ENCODE assay signal across 8 cellular contexts in the genomic region with DNA sequence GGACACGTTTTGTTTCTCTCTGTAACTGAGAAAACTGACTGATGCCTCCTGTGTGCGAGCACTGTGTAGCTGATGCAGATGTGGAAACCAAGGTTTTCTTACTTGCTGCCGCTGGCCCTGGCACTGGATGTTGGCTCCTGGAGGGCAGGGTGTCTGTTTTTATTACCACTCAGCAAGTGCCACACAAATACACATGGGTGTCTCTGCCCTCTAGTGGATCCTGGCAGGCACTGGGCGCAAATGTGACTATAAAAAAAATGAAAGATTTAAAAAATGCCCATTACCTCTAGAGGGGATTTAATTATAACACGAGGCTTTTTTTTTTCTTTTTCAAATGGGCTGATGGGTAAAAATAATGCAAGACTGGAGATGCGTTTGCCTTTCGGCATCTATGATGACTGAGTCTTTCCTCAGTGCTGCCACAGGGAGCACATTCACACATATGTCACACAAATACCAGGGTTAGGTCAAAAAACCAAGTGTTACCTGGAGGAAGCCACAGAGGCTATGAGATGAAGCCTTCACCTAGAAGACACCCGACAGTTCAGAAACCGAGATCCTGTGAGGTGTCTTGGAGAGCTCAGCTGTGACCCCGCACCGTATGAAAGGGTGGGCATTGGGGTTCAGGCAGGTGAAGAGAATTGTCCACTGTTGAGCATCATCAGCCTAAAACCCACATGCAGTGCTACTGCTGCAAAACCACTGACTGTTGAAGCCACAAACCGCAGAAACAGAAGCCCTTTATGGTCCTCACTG. TPM values are rescaled to one million over a fixed set of nuclear protein-coding genes. Genes with fewer than 3 reads are reported as not detected.
DNase-seq lines count a peak whose midpoint lies in the region; ATAC-seq and TF ChIP-seq lines count a peak whose summit lies in the region.

No MANE protein-coding gene starts in this region.

- H2BK15ac ChIP-seq in H9 (ENCODE audit: low read depth, low read length): no peak overlapping the region

- no peak overlapping the region for H4K5ac ChIP-seq in H9 (ENCODE audit: insufficient read length, low read depth, low read length)

- no peak overlapping the region for H3K4ac ChIP-seq in H9 (ENCODE audit: low read depth, low read length)

- H2BK12ac ChIP-seq in H9 (ENCODE audit: insufficient read length, low read depth, low read length): no peak overlapping the region

- H3K36me3 ChIP-seq in OCI-LY1 (ENCODE audit: insufficient read depth, low read length) (no peaks in the 10 kb centered on the region), heart right ventricle (no peaks in the 10 kb centered on the region)

- H3K4me2 ChIP-seq in H9 (ENCODE audit: insufficient read depth, insufficient read length, low read length) (no peak overlapping the region), OCI-LY1 (ENCODE audit: low read length) (peak overlapping the region; percentile 65)

- no peaks in the 10 kb centered on the region for H3K9me3 Mint-ChIP-seq in CD4-positive, alpha-beta T cell
- peaks cover 0 to 3% of the 10 kb centered on the region in 2 experiments; a peak in 1 of 5 replicates for H3K9me3 Mint-ChIP-seq in H9
- no peaks in the 10 kb centered on the region for H3K9me3 Mint-ChIP-seq in activated T-helper 17 cell treated with anti-CD3 and anti-CD28 coated beads, Interleukin-2, amount 50 U/mL, for 72 hours

- no peaks in the 10 kb centered on the region for H3K9me3 ChIP-seq in CD4-positive, alpha-beta T cell (ENCODE audit: control insufficient read depth, low read length)
- no peaks in the 10 kb centered on the region for H3K9me3 ChIP-seq in H9 (ENCODE audit: control insufficient read depth, low read depth, low read length)
- H3K9me3 ChIP-seq in OCI-LY1 (ENCODE audit: low read length): 0 out of 2 replicates have a peak, but pooled peaks cover 2% of the 10 kb centered on the region
- H3K9me3 ChIP-seq in heart right ventricle: peaks cover 0 to 8% (median 0%) of the 10 kb centered on the region in 11 donors

- H3K4me1 ChIP-seq in H9 (ENCODE audit: insufficient read depth, low read length) (no peaks in the 10 kb centered on the region; the same call in 1 of the 2 replicates), OCI-LY1 (ENCODE audit: insufficient read depth, low read length, severe bottlenecking) (peaks cover 57% of the 10 kb centered on the region), heart right ventricle (peaks cover 0 to 4% (median 0%) of the 10 kb centered on the region in 9 donors)

- no peaks in the 10 kb centered on the region for H3K27me3 ChIP-seq in CD4-positive, alpha-beta T cell (ENCODE audit: control insufficient read depth, insufficient read depth, low read length)
- no peaks in the 10 kb centered on the region for H3K27me3 ChIP-seq in H9 (ENCODE audit: insufficient read depth, low read length)
- no peaks in the 10 kb centered on the region for H3K27me3 ChIP-seq in OCI-LY1 (ENCODE audit: insufficient read depth, low read length)
- no peaks in the 10 kb centered on the region for H3K27me3 ChIP-seq in heart right ventricle

- DNase-seq in CD4-positive, alpha-beta T cell: peak in 6 of 10 experiments; percentile 14 to 32 (median 19)
- DNase-seq in H9 (no peak), heart right ventricle (no peak), posterior vena cava (ENCODE audit: low spot score) (no peak)
- DNase-seq in stimulated activated CD4-positive, alpha-beta T cell treated with anti-CD3 and anti-CD28 coated beads, Interleukin-4, amount 100 ng/mL, for 24 hours: peak; percentile 49

- H3K23ac ChIP-seq in H9 (ENCODE audit: insufficient read length, low read depth, low read length): no peak overlapping the region

- H3K9ac ChIP-seq in H9 (ENCODE audit: extremely low read depth, insufficient read length, low read length) (no peak overlapping the region), OCI-LY1 (ENCODE audit: low read length) (peak overlapping the region; percentile 56)

- no peak overlapping the region for H3K56ac ChIP-seq in H9 (ENCODE audit: insufficient read length, low read depth, low read length)

- H3K4me1 Mint-ChIP-seq in CD4-positive, alpha-beta T cell (ENCODE audit: low read depth): peaks cover 6% of the 10 kb centered on the region
- peaks cover 15 to 25% of the 10 kb centered on the region in 2 experiments for H3K4me1 Mint-ChIP-seq in H9
- no peaks in the 10 kb centered on the region for H3K4me1 Mint-ChIP-seq in activated T-helper 17 cell treated with anti-CD3 and anti-CD28 coated beads, Interleukin-2, amount 50 U/mL, for 72 hours

- POLR2A ChIA-PET in CD4-positive, alpha-beta T cell (lab: Charles Lee): no interaction called here

- no peaks in the 10 kb centered on the region for H3K36me3 Mint-ChIP-seq in CD4-positive, alpha-beta T cell (ENCODE audit: low read depth)
- peaks cover 0 to 4% (median 2%) of the 10 kb centered on the region in 3 experiments; a peak in 1 of 7 replicates for H3K36me3 Mint-ChIP-seq in H9 (ENCODE audit: insufficient read depth in 1 of 3, low read depth in 3 of 3)
- no peaks in the 10 kb centered on the region for H3K36me3 Mint-ChIP-seq in activated T-helper 17 cell treated with anti-CD3 and anti-CD28 coated beads, Interleukin-2, amount 50 U/mL, for 72 hours (ENCODE audit: low read depth)

- H4K20me1 ChIP-seq in H9 (ENCODE audit: control insufficient read depth, insufficient read depth, insufficient read length) (no peaks in the 10 kb centered on the region), OCI-LY1 (ENCODE audit: insufficient read depth, low read length) (no peaks in the 10 kb centered on the region)

- H3K27ac Mint-ChIP-seq in CD4-positive, alpha-beta T cell: no peak overlapping the region
- no peak overlapping the region; a peak in 1 of 7 replicates for H3K27ac Mint-ChIP-seq in H9
- H3K27ac Mint-ChIP-seq in activated T-helper 17 cell treated with anti-CD3 and anti-CD28 coated beads, Interleukin-2, amount 50 U/mL, for 72 hours: peak overlapping the region; percentile 10

- H2BK5ac ChIP-seq in H9 (ENCODE audit: insufficient read length, low read length): no peak overlapping the region

- H3K79me1 ChIP-seq in H9 (ENCODE audit: insufficient read depth, low read depth, low read length, poor library complexity, severe bottlenecking): no peaks in the 10 kb centered on the region

- H3F3A ChIP-seq in OCI-LY1 (ENCODE audit: insufficient read depth, low read length): peaks cover 5% of the 10 kb centered on the region; the same call in 1 of the 2 replicates

- peak; percentile 62 for TF ChIP-seq CTCF in CD4-positive, alpha-beta T cell (IDR thresholded peaks at IDR 0.05)
- TF ChIP-seq CTCF in H9 (conservative IDR thresholded peaks at IDR 0.05) (peak; percentile 62), OCI-LY1 (IDR thresholded peaks at IDR 0.05; ENCODE audit: low read length) (peak; percentile 99), heart right ventricle (IDR thresholded peaks at IDR 0.05) (peak in 8 of 9 donors; percentile 51 to 68 (median 59))

- no peak overlapping the region for H3K18ac ChIP-seq in H9 (ENCODE audit: insufficient read length, low read depth, low read length)

- no peak overlapping the region for H4K91ac ChIP-seq in H9 (ENCODE audit: insufficient read length, low read depth, low read length)

- no peaks in the 10 kb centered on the region for H3K23me2 ChIP-seq in H9 (ENCODE audit: insufficient read length, low read depth, low read length, poor library complexity, severe bottlenecking)

- H3K4me3 ChIP-seq in OCI-LY1 (ENCODE audit: low read depth, low read length, poor library complexity, severe bottlenecking): peak overlapping the region; percentile 13
- H3K4me3 ChIP-seq in heart right ventricle: no peak overlapping the region

- H3K14ac ChIP-seq in H9 (ENCODE audit: insufficient read depth, low read length): no peak overlapping the region

- H3K27me3 Mint-ChIP-seq in CD4-positive, alpha-beta T cell: peaks cover 12% of the 10 kb centered on the region
- no peaks in the 10 kb centered on the region for H3K27me3 Mint-ChIP-seq in H9 (ENCODE audit: low read depth)
- H3K27me3 Mint-ChIP-seq in activated T-helper 17 cell treated with anti-CD3 and anti-CD28 coated beads, Interleukin-2, amount 50 U/mL, for 72 hours: no peaks in the 10 kb centered on the region

- H3K4me3 Mint-ChIP-seq in CD4-positive, alpha-beta T cell: no peak overlapping the region
- H3K4me3 Mint-ChIP-seq in H9: no peak overlapping the region
- H3K4me3 Mint-ChIP-seq in activated T-helper 17 cell treated with anti-CD3 and anti-CD28 coated beads, Interleukin-2, amount 50 U/mL, for 72 hours: peak overlapping the region; percentile 12

- ATAC-seq in CD4-positive, alpha-beta T cell (ENCODE audit: poor library complexity): peak; percentile 43
- ATAC-seq in activated T-helper 17 cell treated with anti-CD3 and anti-CD28 coated beads, Interleukin-2, amount 50 U/mL, for 72 hours (replicated peaks): peak; percentile 91
- ATAC-seq in heart right ventricle (no peak), HG02798 (IDR thresholded peaks at IDR 0.05; ENCODE audit: poor library complexity, unreplicated experiment) (no peak)

- no CpG with 5 or more reads among the region's 12 CpGs for WGBS in H9 (ENCODE audit: extremely low coverage, insufficient read length, low lambda C conversion rate)
- WGBS in heart right ventricle, 2 donors: 55 to 69% methylated on average over 12 of the region's 12 CpGs

- CTCF ChIA-PET in CD4-positive, alpha-beta T cell (lab: Charles Lee): interaction anchor here (2.4 kb wide), 1 partner anchor 60 kb away, joined by 5 read pairs; no protein-coding TSS in a partner anchor

- H3K79me2 ChIP-seq in H9 (ENCODE audit: insufficient read depth, low read length) (no peaks in the 10 kb centered on the region), OCI-LY1 (ENCODE audit: insufficient read depth, low read length) (no peaks in the 10 kb centered on the region)

- H2AK5ac ChIP-seq in H9 (ENCODE audit: insufficient read length, low read length): no peak overlapping the region

- no peak overlapping the region for H3T11ph ChIP-seq in H9 (ENCODE audit: low read length)

- no peaks in the 10 kb centered on the region for H3K9me2 ChIP-seq in OCI-LY1 (ENCODE audit: low read depth, low read length)

- H2BK120ac ChIP-seq in H9 (ENCODE audit: low read depth, low read length, poor library complexity, severe bottlenecking): no peak overlapping the region

- H2AFZ ChIP-seq in H9 (ENCODE audit: low read length): no peak overlapping the region
- H2AFZ ChIP-seq in OCI-LY1 (ENCODE audit: low read length): no peak overlapping the region

- intact Hi-C loops in CD4-positive, alpha-beta T cell (cut with DNase I, micrococcal nuclease): no loop called here
- intact Hi-C loops in heart right ventricle (cut with DNase I) (no loop called here), posterior vena cava (cut with DNase I) (no loop called here)

- no peak overlapping the region for H4K8ac ChIP-seq in H9 (replicated peaks; ENCODE audit: insufficient read length, low read depth, low read length)

- H2BK20ac ChIP-seq in H9 (ENCODE audit: low read depth, low read length, poor library complexity, severe bottlenecking): no peak overlapping the region

- no peak overlapping the region for H3K27ac ChIP-seq in CD4-positive, alpha-beta T cell (ENCODE audit: low read depth, low read length)
- H3K27ac ChIP-seq in H9 (ENCODE audit: insufficient read length, low read depth, low read length) (no peak overlapping the region), OCI-LY1 (ENCODE audit: low read depth, low read length, poor library complexity, severe bottlenecking) (peak overlapping the region; percentile 95), heart right ventricle (no peak overlapping the region)

RNA-seq across cellular contexts. Expression of gene CHAMP1, which starts 25.7 kb away (rescaled TPM):
- total RNA-seq in CD4-positive, alpha-beta T cell: 10 to 100 TPM; 11.0 to 12.2 TPM
- 57.8 and 62.1 TPM in 2 replicates for total RNA-seq in H9 (2021)
- 10 to 100 TPM; 26.6 to 34.6 TPM for total RNA-seq in activated T-helper 17 cell treated with anti-CD3 and anti-CD28 coated beads, Interleukin-2, amount 50 U/mL, for 72 hours
- 10 to 100 TPM in 6 of 10 donors, 1 to 10 TPM in 4; 8.6 to 17.4 (median 11.4) TPM for total RNA-seq in heart right ventricle
- 1 to 10 TPM; 3.0 to 4.2 TPM for polyA plus RNA-seq in heart right ventricle
- 10 to 100 TPM; 16.3 to 16.4 TPM for total RNA-seq in posterior vena cava

RNA-seq across cellular contexts. Expression of gene UPF3A, which starts 58.6 kb away (rescaled TPM):
- 10 to 100 TPM; 31.8 TPM for total RNA-seq in CD4-positive, alpha-beta T cell
- total RNA-seq in H9 (2021) (81.8 and 85.0 TPM in 2 replicates), heart right ventricle (10 to 100 TPM; 16.6 to 29.2 (median 19.4) TPM), posterior vena cava (10 to 100 TPM; 35.2 to 36.7 TPM)
- 10 to 100 TPM; 45.7 to 60.4 TPM for total RNA-seq in activated T-helper 17 cell treated with anti-CD3 and anti-CD28 coated beads, Interleukin-2, amount 50 U/mL, for 72 hours
- 100 to 1,000 TPM in 1 of 2 donors, 10 to 100 TPM in 1; 26.8 to 105 TPM for polyA plus RNA-seq in heart right ventricle

Comparison
In these comparisons a context has a peak if more than half of its experiments do, and no peak if none do; other contexts are left out.
1. ATAC-seq: peak in CD4-positive, alpha-beta T cell (single experiment) and activated T-helper 17 cell treated with anti-CD3 and anti-CD28 coated beads, Interleukin-2, amount 50 U/mL, for 72 hours (single experiment); none in heart right ventricle (0 of 8) and HG02798 (single experiment).
2. DNase-seq: peak in CD4-positive, alpha-beta T cell (6 of 10) and stimulated activated CD4-positive, alpha-beta T cell treated with anti-CD3 and anti-CD28 coated beads, Interleukin-4, amount 100 ng/mL, for 24 hours (single experiment); none in H9 (single experiment), heart right ventricle (0 of 2) and posterior vena cava (single experiment).
3. Peak in every context shown above with its lines, with median percentiles within 50 percentile points of each other: CTCF ChIP-seq.